Comparison of ENCODE assay signal across 8 cellular contexts in the genomic region with DNA sequence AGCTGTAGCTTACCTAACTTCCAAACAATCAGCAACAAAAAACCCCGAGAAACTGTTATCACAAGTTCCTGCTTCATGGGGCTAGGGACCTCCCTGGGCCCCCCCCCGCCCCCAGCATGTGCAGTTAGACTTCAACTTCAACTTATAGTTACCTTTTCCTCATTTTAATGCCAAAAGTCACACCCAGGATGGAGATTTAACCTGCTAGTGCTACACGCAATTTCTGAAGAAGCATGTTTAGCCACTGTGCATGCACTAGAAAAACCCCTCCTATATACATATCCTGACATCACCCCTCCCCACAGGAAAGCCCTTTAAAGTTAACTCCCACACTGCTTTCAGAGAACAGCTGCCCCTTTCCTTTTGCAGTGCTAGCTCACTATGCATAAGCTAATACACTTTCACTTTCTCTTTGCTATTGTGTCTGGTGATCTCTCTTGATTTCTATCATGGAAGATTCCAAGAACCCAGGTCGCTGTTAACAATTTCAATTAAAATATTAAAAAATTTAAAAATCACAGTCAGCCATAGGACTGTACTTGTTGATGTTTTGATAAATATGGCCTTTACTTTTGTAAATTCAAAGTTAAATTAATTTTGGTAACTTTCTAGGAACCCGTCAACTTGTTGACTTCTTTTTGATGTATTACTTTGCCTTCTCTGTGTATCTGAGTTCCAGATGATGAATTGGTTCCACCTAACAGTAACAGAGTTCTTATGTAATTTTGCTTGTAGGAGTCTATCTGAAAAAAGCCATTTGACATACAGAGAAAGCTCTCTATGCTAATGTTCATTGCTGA.
DNase-seq lines count a peak whose midpoint lies in the region; ATAC-seq and TF ChIP-seq lines count a peak whose summit lies in the region.

No MANE protein-coding gene starts in this region.

- peak overlapping the region in 1 of 2 donors; percentile 23 for H3K4me3 ChIP-seq in foreskin fibroblast (ENCODE audit: low read depth in 1 of 2, low read length in 2 of 2)

- TF ChIP-seq CTCF in foreskin fibroblast (IDR thresholded peaks at IDR 0.05; ENCODE audit: low read depth, low read length), result no peak

- ATAC-seq in GM18519 (IDR thresholded peaks at IDR 0.05; ENCODE audit: low FRiP score, unreplicated experiment), result peak; percentile 84
- ATAC-seq in HG02610 (IDR thresholded peaks at IDR 0.05; ENCODE audit: unreplicated experiment), result peak; percentile 89

- DNase-seq in NCI-H2107 treated with DMSO at 0.1 percent for 48 hours (lab: John Stamatoyannopoulos, UW; ENCODE audit: unreplicated experiment) (peak; percentile 70), iPS-NIHi7 (ENCODE audit: extremely low spot score) (peak; percentile 29), NCI-H82 (lab: John Stamatoyannopoulos, UW) (no peak), foreskin fibroblast (no peak)
- DNase-seq in activated naive CD4-positive, alpha-beta T cell treated with Interleukin-2 at 50 U/mL for 16 hours, result peak; percentile 55
- DNase-seq in stimulated activated CD4-positive, alpha-beta T cell treated with anti-CD3 and anti-CD28 coated beads, TNF-alpha, amount 100 ng/mL, for 4 hours (ENCODE audit: low read depth in 3 of 3), result peak; percentile 39 to 52 (median 40)

Comparison
In these comparisons a context has a peak if more than half of its experiments do, and no peak if none do; other contexts are left out.
1. DNase-seq: peak in NCI-H2107 treated with DMSO at 0.1 percent for 48 hours (single experiment), activated naive CD4-positive, alpha-beta T cell treated with Interleukin-2 at 50 U/mL for 16 hours (single experiment), iPS-NIHi7 (single experiment) and stimulated activated CD4-positive, alpha-beta T cell treated with anti-CD3 and anti-CD28 coated beads, TNF-alpha, amount 100 ng/mL, for 4 hours (3 of 3); none in NCI-H82 (single experiment) and foreskin fibroblast (0 of 2).